ENCODE assay signal across 30 cellular contexts in genomic region chr4:164464313-164464712, GRCh38.
"Had no signal": no experiment of that assay in that cellular context is flagged by ENCODE, and none has a peak within 500 bp of the region (broad histone marks: within the 10 kb centered on the region; RNA-seq: fewer than 3 reads in every experiment).

No MANE protein-coding gene starts in this region.

- H3K9ac ChIP-seq: neural progenitor cell, parathyroid adenoma had no signal

- H3K4me2 ChIP-seq: neural progenitor cell had no signal

- H3K79me2 ChIP-seq: parathyroid adenoma had no signal

- ATAC-seq: naive thymus-derived CD8-positive, alpha-beta T cell; natural killer cell treated with Interleukin-12 subunit alpha and Interleukin-12 subunit beta and Interleukin-15 and Interleukin-18, amount 100 ng/mL, for 72 hours; psoas muscle; right cardiac atrium; right lobe of liver; stimulated activated memory B cell treated with anti-CD40 and anti-IgM and Interleukin-4, amounts not matched to agents 10 μg/mL and 1 μg/mL and 100 μg/mL, for 72 hours; stimulated activated naive CD8-positive, alpha-beta T cell treated with anti-CD3 and anti-CD28 coated beads, Interleukin-15, amount 100 ng/mL, for 72 hours; stimulated activated naive CD8-positive, alpha-beta T cell treated with anti-CD3 and anti-CD28 coated beads, Interleukin-15, Interleukin-2, amounts not matched to agents 100 U/mL and 50 U/mL, for 24 hours; upper lobe of right lung had no signal

- H3K9me3 ChIP-seq: ovary, psoas muscle, right lobe of liver, sigmoid colon, suprapubic skin, testis, tibial artery, transverse colon, upper lobe of right lung, uterus had no signal

- H3K9me3 Mint-ChIP-seq: nephron progenitor cell; stimulated activated memory B cell treated with anti-CD40 and anti-IgM and Interleukin-4, amounts not matched to agents 10 μg/mL and 1 μg/mL and 100 μg/mL, for 72 hours; type B pancreatic cell had no signal

- H3K4me3 Mint-ChIP-seq: naive thymus-derived CD8-positive, alpha-beta T cell; natural killer cell treated with Interleukin-12 subunit alpha and Interleukin-12 subunit beta and Interleukin-15 and Interleukin-18, amount 100 ng/mL, for 72 hours; nephron progenitor cell; neural progenitor cell; stimulated activated memory B cell treated with anti-CD40 and anti-IgM and Interleukin-4, amounts not matched to agents 10 μg/mL and 1 μg/mL and 100 μg/mL, for 72 hours; stimulated activated naive CD8-positive, alpha-beta T cell treated with anti-CD3 and anti-CD28 coated beads, Interleukin-15, amount 100 ng/mL, for 72 hours; type B pancreatic cell had no signal

- H3K27me3 Mint-ChIP-seq: naive thymus-derived CD8-positive, alpha-beta T cell; natural killer cell treated with Interleukin-12 subunit alpha and Interleukin-12 subunit beta and Interleukin-15 and Interleukin-18, amount 100 ng/mL, for 72 hours; progenitor cell of endocrine pancreas; stimulated activated memory B cell treated with anti-CD40 and anti-IgM and Interleukin-4, amounts not matched to agents 10 μg/mL and 1 μg/mL and 100 μg/mL, for 72 hours; stimulated activated naive CD8-positive, alpha-beta T cell treated with anti-CD3 and anti-CD28 coated beads, Interleukin-15, amount 100 ng/mL, for 72 hours had no signal

- H3K4me3 ChIP-seq: neural progenitor cell, ovary, psoas muscle, right lobe of liver, sigmoid colon, suprapubic skin, testis, tibial artery, transverse colon, upper lobe of right lung, uterus had no signal

- DNase-seq: naive thymus-derived CD8-positive, alpha-beta T cell; nephron progenitor cell; occipital lobe; ovary; posterior cingulate gyrus; psoas muscle; right cardiac atrium; right lobe of liver; sigmoid colon; small intestine; stimulated activated CD4-positive, alpha-beta T cell treated with anti-CD3 and anti-CD28 coated beads, Interleukin-15, amount 100 ng/mL, for 24 hours; stimulated activated CD4-positive, alpha-beta T cell treated with anti-CD3 and anti-CD28 coated beads, Interleukin-4, amount 100 ng/mL, for 1 hour; stimulated activated CD4-positive, alpha-beta T cell treated with anti-CD3 and anti-CD28 coated beads, Interleukin-4, amount 100 ng/mL, for 4 hours; stimulated activated CD8-positive, alpha-beta memory T cell treated with anti-CD3 and anti-CD28 coated beads, Interleukin-4, amount 100 ng/mL, for 48 hours; stimulated activated naive CD4-positive, alpha-beta T cell; stimulated activated naive CD8-positive, alpha-beta T cell treated with anti-CD3 and anti-CD28 coated beads, Interleukin-15, amount 100 ng/mL, for 72 hours; stimulated activated naive CD8-positive, alpha-beta T cell treated with anti-CD3 and anti-CD28 coated beads, Interleukin-15, Interleukin-2, amounts not matched to agents 100 U/mL and 50 U/mL, for 24 hours; substantia nigra; testis; tibial artery; transverse colon; upper lobe of right lung; uterus had no signal

- H2AFZ ChIP-seq: neural progenitor cell, parathyroid adenoma had no signal

- H3K4me1 Mint-ChIP-seq: naive thymus-derived CD8-positive, alpha-beta T cell; nephron progenitor cell; neural progenitor cell; stimulated activated memory B cell treated with anti-CD40 and anti-IgM and Interleukin-4, amounts not matched to agents 10 μg/mL and 1 μg/mL and 100 μg/mL, for 72 hours; stimulated activated naive CD8-positive, alpha-beta T cell treated with anti-CD3 and anti-CD28 coated beads, Interleukin-15, amount 100 ng/mL, for 72 hours had no signal

- H3K27ac ChIP-seq: neural progenitor cell, ovary, parathyroid adenoma, psoas muscle, right lobe of liver, sigmoid colon, suprapubic skin, testis, tibial artery, transverse colon, upper lobe of right lung, uterus had no signal

- H3K27ac Mint-ChIP-seq: naive thymus-derived CD8-positive, alpha-beta T cell; natural killer cell treated with Interleukin-12 subunit alpha and Interleukin-12 subunit beta and Interleukin-15 and Interleukin-18, amount 100 ng/mL, for 72 hours; nephron progenitor cell; neural progenitor cell; progenitor cell of endocrine pancreas; stimulated activated memory B cell treated with anti-CD40 and anti-IgM and Interleukin-4, amounts not matched to agents 10 μg/mL and 1 μg/mL and 100 μg/mL, for 72 hours; stimulated activated naive CD8-positive, alpha-beta T cell treated with anti-CD3 and anti-CD28 coated beads, Interleukin-15, amount 100 ng/mL, for 72 hours; type B pancreatic cell had no signal

- H3K27me3 ChIP-seq: neural progenitor cell, ovary, right lobe of liver, sigmoid colon, suprapubic skin, testis, tibial artery, transverse colon, upper lobe of right lung, uterus had no signal

- H3K36me3 ChIP-seq: neural progenitor cell, ovary, right lobe of liver, sigmoid colon, suprapubic skin, tibial artery, transverse colon, upper lobe of right lung, uterus had no signal

- H3K36me3 Mint-ChIP-seq: naive thymus-derived CD8-positive, alpha-beta T cell; natural killer cell treated with Interleukin-12 subunit alpha and Interleukin-12 subunit beta and Interleukin-15 and Interleukin-18, amount 100 ng/mL, for 72 hours; neural progenitor cell; stimulated activated memory B cell treated with anti-CD40 and anti-IgM and Interleukin-4, amounts not matched to agents 10 μg/mL and 1 μg/mL and 100 μg/mL, for 72 hours; type B pancreatic cell had no signal
